In genomic region chr1:114082047-114082630, GRCh38 we compare ENCODE assay signal across 17 cellular contexts.
DNase-seq lines count a peak whose midpoint lies in the region; ATAC-seq and TF ChIP-seq lines count a peak whose summit lies in the region.
"Had no signal": no experiment of that assay in that cellular context is flagged by ENCODE, and none has a peak within 500 bp of the region (broad histone marks: within the 10 kb centered on the region; RNA-seq: fewer than 3 reads in every experiment).

No MANE protein-coding gene starts in this region.

- no peaks in the 10 kb centered on the region for H3K27me3 Mint-ChIP-seq in Caco-2 (ENCODE audit: insufficient read depth, unreplicated experiment)
- H3K27me3 Mint-ChIP-seq: CD4-positive, alpha-beta T cell had no signal

- no peak for TF ChIP-seq CTCF in colonic mucosa (IDR thresholded peaks at IDR 0.05)
- TF ChIP-seq CTCF in Caco-2 (IDR thresholded peaks at IDR 0.05; ENCODE audit: insufficient read depth in 1 of 2, low read depth in 1 of 2, low read length in 1 of 2, severe bottlenecking in 1 of 2, unreplicated experiment in 1 of 2) = no peak

- no peak overlapping the region for H3K4me3 Mint-ChIP-seq in Caco-2 (ENCODE audit: unreplicated experiment)
- H3K4me3 Mint-ChIP-seq: CD4-positive, alpha-beta T cell had no signal

- no peaks in the 10 kb centered on the region for H3K9me3 Mint-ChIP-seq in Caco-2 (ENCODE audit: unreplicated experiment)
- H3K9me3 Mint-ChIP-seq: CD4-positive, alpha-beta T cell had no signal

- H3K4me1 ChIP-seq in SJCRH30 (0 out of 2 replicates have a peak, but pooled peaks cover 7% of the 10 kb centered on the region), colonic mucosa (no peaks in the 10 kb centered on the region), Caco-2 (no peaks in the 10 kb centered on the region)
- H3K4me1 ChIP-seq: BE2C had no signal

- H3K4me1 Mint-ChIP-seq in Caco-2 (ENCODE audit: low read depth, unreplicated experiment) = no peaks in the 10 kb centered on the region

- intact Hi-C loops in sciatic nerve (cut with DNase I) = no loop called here
- intact Hi-C loops in colonic mucosa (cut with DNase I) = no loop called here
- intact Hi-C loops in Caco-2 (cut with micrococcal nuclease; ENCODE audit: unreplicated experiment) = no loop called here

- H3K27me3 ChIP-seq in SJCRH30 = no peaks in the 10 kb centered on the region
- no peaks in the 10 kb centered on the region for H3K27me3 ChIP-seq in colonic mucosa
- no peaks in the 10 kb centered on the region for H3K27me3 ChIP-seq in Caco-2 (replicated peaks; ENCODE audit: control insufficient read depth, insufficient read depth, low read length)

- BruUV-seq in Caco-2 (replicated peaks; lab: Mats Ljungman, UMichigan) = no TSS peak

- H3K36me3 Mint-ChIP-seq in Caco-2 (ENCODE audit: insufficient read depth, unreplicated experiment) = peaks cover 6% of the 10 kb centered on the region

- H3K9me3 ChIP-seq in SJCRH30 (replicated peaks) (no peaks in the 10 kb centered on the region), colonic mucosa (no peaks in the 10 kb centered on the region), Caco-2 (no peaks in the 10 kb centered on the region)
- H3K9me3 ChIP-seq: BE2C had no signal

- H3K36me3 ChIP-seq in SJCRH30 (no peaks in the 10 kb centered on the region), colonic mucosa (no peaks in the 10 kb centered on the region), Caco-2 (ENCODE audit: control insufficient read depth, insufficient read depth, low read length) (no peaks in the 10 kb centered on the region)
- H3K36me3 ChIP-seq: BE2C had no signal

- H3K27ac ChIP-seq in SJCRH30 = no peak overlapping the region
- no peak overlapping the region for H3K27ac ChIP-seq in colonic mucosa
- H3K27ac ChIP-seq: 22Rv1 had no signal

- CTCF ChIA-PET in Caco-2 (lab: Charles Lee) = no interaction called here

- ATAC-seq in sciatic nerve (peak; percentile 48), HG02885 (IDR thresholded peaks at IDR 0.05; ENCODE audit: poor library complexity, unreplicated experiment) (no peak)
- ATAC-seq: HCT116 had no signal

- peak; percentile 22 for DNase-seq in NOMO-1 treated with DMSO at 0.1 percent for 48 hours (lab: John Stamatoyannopoulos, UW; ENCODE audit: unreplicated experiment)
- no peak for DNase-seq in NOMO-1 treated with dmso at 0.1 percent for 144 hours (lab: John Stamatoyannopoulos, UW; ENCODE audit: unreplicated experiment)
- peak; percentile 21 to 55 for DNase-seq in SJCRH30
- peak; percentile 84 for DNase-seq in left kidney (ENCODE audit: low read depth, low spot score)
- DNase-seq in sciatic nerve (ENCODE audit: low spot score) = no peak
- no peak for DNase-seq in colonic mucosa
- no peak for DNase-seq in Caco-2
- DNase-seq: BE2C; CD4-positive, alpha-beta T cell; DND-41; NCI-H1417 treated with DMSO at 0.1 percent for 48 hours; NCI-H1930; NCI-H2171; NCI-H446 had no signal

- H3K27ac Mint-ChIP-seq in Caco-2 (ENCODE audit: unreplicated experiment) = no peak overlapping the region
- H3K27ac Mint-ChIP-seq: CD4-positive, alpha-beta T cell had no signal

- H3K9ac ChIP-seq in colonic mucosa (ENCODE audit: low read depth in 2 of 2, low read length in 2 of 2) = no peak overlapping the region

- POLR2A ChIA-PET in Caco-2 (lab: Charles Lee) = no interaction called here

- no peak overlapping the region for H3K4me3 ChIP-seq in SJCRH30
- no peak overlapping the region for H3K4me3 ChIP-seq in colonic mucosa
- no peak overlapping the region for H3K4me3 ChIP-seq in Caco-2 (ENCODE audit: low read depth, low read length)

Comparison
In these comparisons a context has a peak if more than half of its experiments do, and no peak if none do; other contexts are left out.
1. DNase-seq: peak in NOMO-1 treated with DMSO at 0.1 percent for 48 hours (single experiment), SJCRH30 (2 of 2) and left kidney (single experiment); none in NOMO-1 treated with dmso at 0.1 percent for 144 hours (single experiment), sciatic nerve (single experiment), colonic mucosa (single experiment) and Caco-2 (0 of 2).